In genomic region chr12:107727742-107728141, GRCh38 we compare ENCODE assay signal across 14 cellular contexts. TPM values are rescaled to one million over a fixed set of nuclear protein-coding genes. Genes with fewer than 3 reads are reported as not detected.
"Had no signal": no experiment of that assay in that cellular context is flagged by ENCODE, and none has a peak within 500 bp of the region (broad histone marks: within the 10 kb centered on the region; RNA-seq: fewer than 3 reads in every experiment).

No MANE protein-coding gene starts in this region.

RNA-seq across cellular contexts. Expression of gene ASCL4, which starts 46.8 kb away (rescaled TPM):
- total RNA-seq: activated B cell treated with CpG ODN at 0.5 μM for 24 hours; activated CD4-positive, alpha-beta memory T cell treated with anti-CD3 and anti-CD28 coated beads for 36 hours; activated CD4-positive, alpha-beta memory T cell treated with anti-CD3 and anti-CD28 coated beads, Interleukin-2, amount 10 ng/mL, durations not matched to agents 7 days and 5 days; activated CD4-positive, alpha-beta T cell treated with anti-CD3 and anti-CD28 coated beads for 36 hours; activated CD4-positive, alpha-beta T cell treated with anti-CD3 and anti-CD28 coated beads, Interleukin-2, amount 10 ng/mL, durations not matched to agents 24 days and 14 days; activated CD4-positive, alpha-beta T cell treated with anti-CD3 and anti-CD28 coated beads, Interleukin-2, amount 10 ng/mL, durations not matched to agents 7 days and 5 days; activated CD8-positive, alpha-beta memory T cell treated with anti-CD3 and anti-CD28 coated beads for 36 hours; activated CD8-positive, alpha-beta memory T cell treated with anti-CD3 and anti-CD28 coated beads, Interleukin-2, amount 10 ng/mL, durations not matched to agents 7 days and 5 days; activated CD8-positive, alpha-beta T cell treated with anti-CD3 and anti-CD28 coated beads for 36 hours; activated CD8-positive, alpha-beta T cell treated with anti-CD3 and anti-CD28 coated beads, Interleukin-2, amount 10 ng/mL, durations not matched to agents 7 days and 5 days; T-helper 1 cell treated with Interleukin-12 subunit alpha and Interleukin-12 subunit beta and Interleukin-4 antibody, amounts not matched to agents 30 ng/mL and 1 ng/mL, for 36 hours; T-helper 17 cell; T-helper 2 cell treated with Interferon-gamma antibody and Interleukin-4, amounts not matched to agents 100 ng/mL and 5 ng/mL, for 36 hours; WTC11 had no signal
